Comparison of ENCODE assay signal across 8 cellular contexts in genomic region chr12:132414634-132415340, GRCh38.
DNase-seq lines count a peak whose midpoint lies in the region; ATAC-seq, FAIRE-seq and TF ChIP-seq lines count a peak whose summit lies in the region.

No MANE protein-coding gene starts in this region.

- ATAC-seq in HG02623 (IDR thresholded peaks at IDR 0.05; ENCODE audit: unreplicated experiment), result peak; percentile 89

- no peaks in the 10 kb centered on the region for H3K36me3 ChIP-seq in ascending aorta
- no peaks in the 10 kb centered on the region for H3K36me3 ChIP-seq in small intestine (ENCODE audit: control insufficient read depth in 2 of 2, insufficient read depth in 2 of 2, low read length in 2 of 2)

- no peak for FAIRE-seq in small intestine (lab: Jason Lieb, UNC)

- H3K9me3 ChIP-seq in ascending aorta (no peaks in the 10 kb centered on the region), small intestine (ENCODE audit: control insufficient read depth, low read depth) (no peaks in the 10 kb centered on the region)

- intact Hi-C loops in ascending aorta (cut with DNase I), result loop anchor here (1.0 to 10.0 kb wide), 2 partner anchors 110 to 201 kb away; no protein-coding TSS in a partner anchor

- H3K4me3 ChIP-seq in ascending aorta, result no peak overlapping the region
- no peak overlapping the region for H3K4me3 ChIP-seq in small intestine (ENCODE audit: low read depth in 1 of 2, low read length in 2 of 2)

- H3K27ac ChIP-seq in ascending aorta (no peak overlapping the region), small intestine (ENCODE audit: low read depth in 1 of 2, low read length in 1 of 2) (no peak overlapping the region)

- no peaks in the 10 kb centered on the region for H3K4me1 ChIP-seq in ascending aorta
- no peaks in the 10 kb centered on the region for H3K4me1 ChIP-seq in small intestine (ENCODE audit: control insufficient read depth in 2 of 2, insufficient read depth in 1 of 2, low read depth in 1 of 2, low read length in 1 of 2)

- DNase-seq in GM10266 (ENCODE audit: extremely low spot score) (peak; percentile 93), NCI-H1694 (lab: John Stamatoyannopoulos, UW) (peak; percentile 33), T-helper 22 cell (ENCODE audit: low read depth) (peak; percentile 42), ascending aorta (ENCODE audit: low spot score in 2 of 2) (no peak), hepatic stellate cell (ENCODE audit: low spot score) (peak; percentile 94), small intestine (peak; percentile 83), cortex of kidney (lab: John Stamatoyannopoulos, UW) (no peak)

- H3K27me3 ChIP-seq in ascending aorta (no peaks in the 10 kb centered on the region), small intestine (ENCODE audit: control insufficient read depth in 2 of 2, insufficient read depth in 2 of 2, low read length in 2 of 2) (no peaks in the 10 kb centered on the region)

- TF ChIP-seq CTCF in GM10266 (IDR thresholded peaks at IDR 0.05; ENCODE audit: control insufficient read depth, insufficient read depth, low read depth, missing control alignments), result peak; percentile 96
- TF ChIP-seq CTCF in ascending aorta (IDR thresholded peaks at IDR 0.05), result peak; percentile 69 to 80 (median 70)

- 6 to 15% (median 8%) methylated on average over 25 to 30 of the region's 30 CpGs for WGBS in small intestine, 3 donors

Comparison
In these comparisons a context has a peak if more than half of its experiments do, and no peak if none do; other contexts are left out.
1. DNase-seq: peak in GM10266 (single experiment), NCI-H1694 (single experiment), T-helper 22 cell (single experiment), hepatic stellate cell (single experiment) and small intestine (single experiment); none in ascending aorta (0 of 2) and cortex of kidney (single experiment).